10 cellular contexts compared by ENCODE assay signal in genomic region chr5:77973253-77973609, GRCh38.
DNase-seq lines count a peak whose midpoint lies in the region; ATAC-seq lines count a peak whose summit lies in the region.
"Had no signal": no experiment of that assay in that cellular context is flagged by ENCODE, and none has a peak within 500 bp of the region (broad histone marks: within the 10 kb centered on the region; RNA-seq: fewer than 3 reads in every experiment).

No MANE protein-coding gene starts in this region.

- H3K9me3 Mint-ChIP-seq in activated T-cell treated with anti-CD3 and anti-CD28 coated beads, Interleukin-2, amount 50 U/mL, for 4 hours: no peaks in the 10 kb centered on the region
- no peaks in the 10 kb centered on the region for H3K9me3 Mint-ChIP-seq in activated T-helper 2 cell treated with anti-CD3 and anti-CD28 coated beads, Interferon-gamma antibody, Interleukin-2, Interleukin-4, amounts not matched to agents 10 μg/mL and 5 μg/mL and 100 μg/mL, durations not matched to agents 14 hours and 24 hours and 36 hours
- H3K9me3 Mint-ChIP-seq in stimulated activated naive B cell treated with anti-CD40 and anti-IgM and Interleukin-4, amounts not matched to agents 10 μg/mL and 1 μg/mL and 100 μg/mL, for 72 hours: no peaks in the 10 kb centered on the region

- H3K36me3 Mint-ChIP-seq in activated T-cell treated with anti-CD3 and anti-CD28 coated beads, Interleukin-2, amount 50 U/mL, for 4 hours (ENCODE audit: insufficient read depth): peaks cover 1% of the 10 kb centered on the region
- no peaks in the 10 kb centered on the region for H3K36me3 Mint-ChIP-seq in activated T-helper 2 cell treated with anti-CD3 and anti-CD28 coated beads, Interferon-gamma antibody, Interleukin-2, Interleukin-4, amounts not matched to agents 10 μg/mL and 5 μg/mL and 100 μg/mL, durations not matched to agents 14 hours and 24 hours and 36 hours (ENCODE audit: low read depth)
- peaks cover 2 to 4% of the 10 kb centered on the region in 2 donors for H3K36me3 Mint-ChIP-seq in stimulated activated naive B cell treated with anti-CD40 and anti-IgM and Interleukin-4, amounts not matched to agents 10 μg/mL and 1 μg/mL and 100 μg/mL, for 72 hours

- no peak overlapping the region for H3K27ac Mint-ChIP-seq in activated T-helper 2 cell treated with anti-CD3 and anti-CD28 coated beads, Interferon-gamma antibody, Interleukin-2, Interleukin-4, amounts not matched to agents 10 μg/mL and 5 μg/mL and 100 μg/mL, durations not matched to agents 14 hours and 24 hours and 36 hours
- H3K27ac Mint-ChIP-seq in stimulated activated naive B cell treated with anti-CD40 and anti-IgM and Interleukin-4, amounts not matched to agents 10 μg/mL and 1 μg/mL and 100 μg/mL, for 72 hours: peak overlapping the region; percentile 5

- no peak for DNase-seq in activated T-cell treated with anti-CD3 and anti-CD28 coated beads, Interleukin-2, amount 50 U/mL, for 4 hours
- DNase-seq in activated T-cell treated with anti-CD3 and anti-CD28 coated beads, Interleukin-2, amount 50 U/mL, for 1 hour: no peak
- DNase-seq in activated T-helper 2 cell treated with anti-CD3 and anti-CD28 coated beads, Interferon-gamma antibody, Interleukin-2, Interleukin-4, amounts not matched to agents 10 μg/mL and 5 μg/mL and 100 μg/mL, durations not matched to agents 14 hours and 24 hours and 36 hours (ENCODE audit: low spot score): no peak
- DNase-seq in iPS-NIHi11 (ENCODE audit: low spot score) (peak; percentile 59), A172 (ENCODE audit: low spot score) (no peak)
- no peak for DNase-seq in stimulated activated naive B cell treated with anti-CD40 and anti-IgM and Interleukin-4, amounts not matched to agents 10 μg/mL and 1 μg/mL and 100 μg/mL, for 72 hours
- DNase-seq in activated CD4-positive, CD25-positive, alpha-beta regulatory T cell treated with anti-CD3 and anti-CD28 coated beads, Interleukin-2, amount 50 U/mL, for 72 hours: no peak
- DNase-seq: activated CD4-positive, alpha-beta T cell treated with anti-CD3 and anti-CD28 coated beads, Interleukin-2, amount 50 U/mL, for 1 hour; Karpas-422 had no signal

- peak overlapping the region; percentile 69 for H3K4me3 Mint-ChIP-seq in activated T-cell treated with anti-CD3 and anti-CD28 coated beads, Interleukin-2, amount 50 U/mL, for 4 hours
- H3K4me3 Mint-ChIP-seq in activated T-helper 2 cell treated with anti-CD3 and anti-CD28 coated beads, Interferon-gamma antibody, Interleukin-2, Interleukin-4, amounts not matched to agents 10 μg/mL and 5 μg/mL and 100 μg/mL, durations not matched to agents 14 hours and 24 hours and 36 hours (ENCODE audit: low read depth): peak overlapping the region; percentile 56
- H3K4me3 Mint-ChIP-seq in stimulated activated naive B cell treated with anti-CD40 and anti-IgM and Interleukin-4, amounts not matched to agents 10 μg/mL and 1 μg/mL and 100 μg/mL, for 72 hours: peak overlapping the region; percentile 58 to 67

- ATAC-seq in activated T-cell treated with anti-CD3 and anti-CD28 coated beads, Interleukin-2, amount 50 U/mL, for 4 hours: no peak
- no peak for ATAC-seq in stimulated activated naive B cell treated with anti-CD40 and anti-IgM and Interleukin-4, amounts not matched to agents 10 μg/mL and 1 μg/mL and 100 μg/mL, for 72 hours (replicated peaks)
- no peak for ATAC-seq in GM19463 (IDR thresholded peaks at IDR 0.05; ENCODE audit: unreplicated experiment)

- intact Hi-C loops in activated T-helper 2 cell treated with anti-CD3 and anti-CD28 coated beads, Interferon-gamma antibody, Interleukin-2, Interleukin-4, amounts not matched to agents 10 μg/mL and 5 μg/mL and 100 μg/mL, durations not matched to agents 14 hours and 24 hours and 36 hours (cut with micrococcal nuclease): loop anchor here (5.0 kb wide), 2 partner anchors 121 to 331 kb away; no protein-coding TSS in a partner anchor

- peaks cover 8% of the 10 kb centered on the region for H3K4me1 Mint-ChIP-seq in activated T-cell treated with anti-CD3 and anti-CD28 coated beads, Interleukin-2, amount 50 U/mL, for 4 hours (ENCODE audit: low read depth)
- peaks cover 10% of the 10 kb centered on the region for H3K4me1 Mint-ChIP-seq in activated T-helper 2 cell treated with anti-CD3 and anti-CD28 coated beads, Interferon-gamma antibody, Interleukin-2, Interleukin-4, amounts not matched to agents 10 μg/mL and 5 μg/mL and 100 μg/mL, durations not matched to agents 14 hours and 24 hours and 36 hours (ENCODE audit: low read depth)
- H3K4me1 Mint-ChIP-seq in stimulated activated naive B cell treated with anti-CD40 and anti-IgM and Interleukin-4, amounts not matched to agents 10 μg/mL and 1 μg/mL and 100 μg/mL, for 72 hours: peaks cover 6 to 19% of the 10 kb centered on the region in 2 donors

- peaks cover 58% of the 10 kb centered on the region for H3K27me3 Mint-ChIP-seq in activated T-cell treated with anti-CD3 and anti-CD28 coated beads, Interleukin-2, amount 50 U/mL, for 4 hours (ENCODE audit: low read depth)
- H3K27me3 Mint-ChIP-seq in activated T-helper 2 cell treated with anti-CD3 and anti-CD28 coated beads, Interferon-gamma antibody, Interleukin-2, Interleukin-4, amounts not matched to agents 10 μg/mL and 5 μg/mL and 100 μg/mL, durations not matched to agents 14 hours and 24 hours and 36 hours (ENCODE audit: low read depth): peaks cover 74% of the 10 kb centered on the region
- peaks cover 44 to 68% of the 10 kb centered on the region in 2 donors for H3K27me3 Mint-ChIP-seq in stimulated activated naive B cell treated with anti-CD40 and anti-IgM and Interleukin-4, amounts not matched to agents 10 μg/mL and 1 μg/mL and 100 μg/mL, for 72 hours
